ENCODE assay signal across 9 cellular contexts in genomic region chr12:84497819-84498218, GRCh38.
DNase-seq lines count a peak whose midpoint lies in the region; ATAC-seq and TF ChIP-seq lines count a peak whose summit lies in the region.
"Had no signal": no experiment of that assay in that cellular context is flagged by ENCODE, and none has a peak within 500 bp of the region (broad histone marks: within the 10 kb centered on the region; RNA-seq: fewer than 3 reads in every experiment).

No MANE protein-coding gene starts in this region.

- no peak overlapping the region for H3K4me3 ChIP-seq in tibial nerve

- H3K4me3 Mint-ChIP-seq in activated naive CD4-positive, alpha-beta T cell treated with anti-CD3 and anti-CD28 coated beads for 36 hours = no peak overlapping the region
- H3K4me3 Mint-ChIP-seq in chondrocyte (ENCODE audit: unreplicated experiment) = no peak overlapping the region

- no peaks in the 10 kb centered on the region for H3K27me3 ChIP-seq in tibial nerve

- no peaks in the 10 kb centered on the region for H3K4me1 ChIP-seq in tibial nerve

- H3K27ac Mint-ChIP-seq in activated naive CD4-positive, alpha-beta T cell treated with anti-CD3 and anti-CD28 coated beads for 36 hours = no peak overlapping the region
- no peak overlapping the region for H3K27ac Mint-ChIP-seq in activated naive CD4-positive, alpha-beta T cell treated with anti-CD3 and anti-CD28 coated beads, Interleukin-2, amount 50 U/mL, for 72 hours
- no peak overlapping the region for H3K27ac Mint-ChIP-seq in chondrocyte (ENCODE audit: unreplicated experiment)

- intact Hi-C loops in activated naive CD4-positive, alpha-beta T cell treated with anti-CD3 and anti-CD28 coated beads for 36 hours (cut with micrococcal nuclease) = no loop called here

- CTCF ChIA-PET in activated naive CD4-positive, alpha-beta T cell treated with anti-CD3 and anti-CD28 coated beads for 36 hours (lab: Charles Lee) = interaction anchor here (0.7 kb wide), 1 partner anchor 620 kb away, joined by 3 read pairs; no protein-coding TSS in a partner anchor

- no peaks in the 10 kb centered on the region for H3K36me3 ChIP-seq in tibial nerve

- TF ChIP-seq POLR2A in tibial nerve (IDR thresholded peaks at IDR 0.05) = no peak

- H3K36me3 Mint-ChIP-seq in activated naive CD4-positive, alpha-beta T cell treated with anti-CD3 and anti-CD28 coated beads for 36 hours (ENCODE audit: low read depth) = no peaks in the 10 kb centered on the region
- no peaks in the 10 kb centered on the region for H3K36me3 Mint-ChIP-seq in activated naive CD4-positive, alpha-beta T cell treated with anti-CD3 and anti-CD28 coated beads, Interleukin-2, amount 50 U/mL, for 72 hours
- no peaks in the 10 kb centered on the region for H3K36me3 Mint-ChIP-seq in chondrocyte (ENCODE audit: low read depth)

- no peak for TF ChIP-seq EP300 in tibial nerve (IDR thresholded peaks at IDR 0.05)

- H3K27ac ChIP-seq in tibial nerve = no peak overlapping the region

- ATAC-seq in activated naive CD4-positive, alpha-beta T cell treated with anti-CD3 and anti-CD28 coated beads, Interleukin-2, amount 50 U/mL, for 72 hours = no peak
- ATAC-seq in HG03521 (IDR thresholded peaks at IDR 0.05; ENCODE audit: unreplicated experiment) = no peak

- no peaks in the 10 kb centered on the region for H3K27me3 Mint-ChIP-seq in activated naive CD4-positive, alpha-beta T cell treated with anti-CD3 and anti-CD28 coated beads for 36 hours (ENCODE audit: low read depth)
- no peaks in the 10 kb centered on the region for H3K27me3 Mint-ChIP-seq in chondrocyte (ENCODE audit: low read depth)

- peak; percentile 9 for TF ChIP-seq CTCF in chondrocyte (IDR thresholded peaks at IDR 0.05)
- peak in 3 of 5 experiments; percentile 10 to 24 (median 18) for TF ChIP-seq CTCF in tibial nerve (IDR thresholded peaks at IDR 0.05)

- H3K4me1 Mint-ChIP-seq in activated naive CD4-positive, alpha-beta T cell treated with anti-CD3 and anti-CD28 coated beads for 36 hours (ENCODE audit: low read depth) = no peaks in the 10 kb centered on the region
- no peaks in the 10 kb centered on the region for H3K4me1 Mint-ChIP-seq in chondrocyte (ENCODE audit: low read depth)

- 35 to 65% methylated on average over 1 of the region's 1 CpG for WGBS in tibial nerve, 2 donors

- H3K9me3 Mint-ChIP-seq in activated naive CD4-positive, alpha-beta T cell treated with anti-CD3 and anti-CD28 coated beads for 36 hours = no peaks in the 10 kb centered on the region
- no peaks in the 10 kb centered on the region for H3K9me3 Mint-ChIP-seq in activated naive CD4-positive, alpha-beta T cell treated with anti-CD3 and anti-CD28 coated beads, Interleukin-2, amount 50 U/mL, for 72 hours
- no peaks in the 10 kb centered on the region for H3K9me3 Mint-ChIP-seq in chondrocyte (ENCODE audit: low read depth)

- H3K9me3 ChIP-seq in tibial nerve = no peaks in the 10 kb centered on the region

- peak; percentile 9 for DNase-seq in activated naive CD4-positive, alpha-beta T cell treated with anti-CD3 and anti-CD28 coated beads for 36 hours
- no peak for DNase-seq in activated naive CD4-positive, alpha-beta T cell treated with anti-CD3 and anti-CD28 coated beads, Interleukin-2, amount 50 U/mL, for 72 hours (ENCODE audit: low spot score in 2 of 2)
- DNase-seq in NAMALWA (ENCODE audit: low spot score) (peak; percentile 37), chondrocyte (ENCODE audit: low spot score) (no peak), tibial nerve (ENCODE audit: low spot score in 2 of 2) (no peak), hepatic stellate cell (ENCODE audit: low spot score) (no peak)
- no peak for DNase-seq in stimulated activated CD4-positive, alpha-beta T cell treated with anti-CD3 and anti-CD28 coated beads, Interleukin-2, amount 100 ng/mL, for 48 hours
- DNase-seq: central memory CD4-positive, alpha-beta T cell had no signal

Comparison
In these comparisons a context has a peak if more than half of its experiments do, and no peak if none do; other contexts are left out.
1. DNase-seq: peak in activated naive CD4-positive, alpha-beta T cell treated with anti-CD3 and anti-CD28 coated beads for 36 hours (single experiment) and NAMALWA (single experiment); none in activated naive CD4-positive, alpha-beta T cell treated with anti-CD3 and anti-CD28 coated beads, Interleukin-2, amount 50 U/mL, for 72 hours (0 of 2), chondrocyte (single experiment), tibial nerve (0 of 2), stimulated activated CD4-positive, alpha-beta T cell treated with anti-CD3 and anti-CD28 coated beads, Interleukin-2, amount 100 ng/mL, for 48 hours (0 of 2) and hepatic stellate cell (single experiment).